1 cellular context compared by ENCODE assay signal in genomic region chr1:228405979-228406265, GRCh38.
A peak's percentile ranks its signal among the peaks of the same experiment; 100 is the strongest.
TF ChIP-seq lines count a peak whose summit lies in the region.

No MANE protein-coding gene starts in this region.

TF ChIP-seq in HepG2, 621 proteins besides CTCF, POLR2A, EP300 and RAD21:
- TF ChIP-seq ZBTB25 (CRISPR knock-in tag; IDR thresholded peaks at IDR 0.05), result no peak
- TF ChIP-seq NFYB (CRISPR knock-in tag; IDR thresholded peaks at IDR 0.05), result no peak
- no peak for TF ChIP-seq ZNF703 (CRISPR knock-in tag; IDR thresholded peaks at IDR 0.05; ENCODE audit: borderline replicate concordance)
- TF ChIP-seq NFE2 (CRISPR knock-in tag; IDR thresholded peaks at IDR 0.05), result no peak
- TF ChIP-seq, protein P1, sequence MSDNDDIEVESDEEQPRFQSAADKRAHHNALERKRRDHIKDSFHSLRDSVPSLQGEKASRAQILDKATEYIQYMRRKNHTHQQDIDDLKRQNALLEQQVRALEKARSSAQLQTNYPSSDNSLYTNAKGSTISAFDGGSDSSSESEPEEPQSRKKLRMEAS (IDR thresholded peaks at IDR 0.05), result peak; percentile 30; the same call in 1 of the 2 replicates
- 0 out of 2 replicates have a peak, but pooled peaks have one; percentile 55 for TF ChIP-seq ZC3H13 (CRISPR knock-in tag; IDR thresholded peaks at IDR 0.05)
- TF ChIP-seq LCORL (IDR thresholded peaks at IDR 0.05), result no peak
- no peak for TF ChIP-seq LCORL (CRISPR knock-in tag; IDR thresholded peaks at IDR 0.05)
- TF ChIP-seq ZNF253 (CRISPR knock-in tag; IDR thresholded peaks at IDR 0.05; ENCODE audit: borderline replicate concordance), result peak; percentile 57; the same call in 1 of the 2 replicates
- no peak for TF ChIP-seq ZBTB21 (CRISPR knock-in tag; IDR thresholded peaks at IDR 0.05)
- no peak for TF ChIP-seq ZKSCAN5 (CRISPR knock-in tag; IDR thresholded peaks at IDR 0.05)
- TF ChIP-seq, protein P2, sequence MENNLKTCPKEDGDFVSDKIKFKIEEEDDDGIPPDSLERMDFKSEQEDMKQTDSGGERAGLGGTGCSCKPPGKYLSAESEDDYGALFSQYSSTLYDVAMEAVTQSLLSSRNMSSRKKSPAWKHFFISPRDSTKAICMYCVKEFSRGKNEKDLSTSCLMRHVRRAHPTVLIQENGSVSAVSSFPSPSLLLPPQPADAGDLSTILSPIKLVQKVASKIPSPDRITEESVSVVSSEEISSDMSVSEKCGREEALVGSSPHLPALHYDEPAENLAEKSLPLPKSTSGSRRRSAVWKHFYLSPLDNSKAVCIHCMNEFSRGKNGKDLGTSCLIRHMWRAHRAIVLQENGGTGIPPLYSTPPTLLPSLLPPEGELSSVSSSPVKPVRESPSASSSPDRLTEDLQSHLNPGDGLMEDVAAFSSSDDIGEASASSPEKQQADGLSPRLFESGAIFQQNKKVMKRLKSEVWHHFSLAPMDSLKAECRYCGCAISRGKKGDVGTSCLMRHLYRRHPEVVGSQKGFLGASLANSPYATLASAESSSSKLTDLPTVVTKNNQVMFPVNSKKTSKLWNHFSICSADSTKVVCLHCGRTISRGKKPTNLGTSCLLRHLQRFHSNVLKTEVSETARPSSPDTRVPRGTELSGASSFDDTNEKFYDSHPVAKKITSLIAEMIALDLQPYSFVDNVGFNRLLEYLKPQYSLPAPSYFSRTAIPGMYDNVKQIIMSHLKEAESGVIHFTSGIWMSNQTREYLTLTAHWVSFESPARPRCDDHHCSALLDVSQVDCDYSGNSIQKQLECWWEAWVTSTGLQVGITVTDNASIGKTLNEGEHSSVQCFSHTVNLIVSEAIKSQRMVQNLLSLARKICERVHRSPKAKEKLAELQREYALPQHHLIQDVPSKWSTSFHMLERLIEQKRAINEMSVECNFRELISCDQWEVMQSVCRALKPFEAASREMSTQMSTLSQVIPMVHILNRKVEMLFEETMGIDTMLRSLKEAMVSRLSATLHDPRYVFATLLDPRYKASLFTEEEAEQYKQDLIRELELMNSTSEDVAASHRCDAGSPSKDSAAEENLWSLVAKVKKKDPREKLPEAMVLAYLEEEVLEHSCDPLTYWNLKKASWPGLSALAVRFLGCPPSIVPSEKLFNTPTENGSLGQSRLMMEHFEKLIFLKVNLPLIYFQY (CRISPR knock-in tag; IDR thresholded peaks at IDR 0.05; ENCODE audit: borderline replicate concordance), result no peak
- peak; percentile 96 for TF ChIP-seq ZNF263 (CRISPR knock-in tag; IDR thresholded peaks at IDR 0.05)
- TF ChIP-seq, protein P3, sequence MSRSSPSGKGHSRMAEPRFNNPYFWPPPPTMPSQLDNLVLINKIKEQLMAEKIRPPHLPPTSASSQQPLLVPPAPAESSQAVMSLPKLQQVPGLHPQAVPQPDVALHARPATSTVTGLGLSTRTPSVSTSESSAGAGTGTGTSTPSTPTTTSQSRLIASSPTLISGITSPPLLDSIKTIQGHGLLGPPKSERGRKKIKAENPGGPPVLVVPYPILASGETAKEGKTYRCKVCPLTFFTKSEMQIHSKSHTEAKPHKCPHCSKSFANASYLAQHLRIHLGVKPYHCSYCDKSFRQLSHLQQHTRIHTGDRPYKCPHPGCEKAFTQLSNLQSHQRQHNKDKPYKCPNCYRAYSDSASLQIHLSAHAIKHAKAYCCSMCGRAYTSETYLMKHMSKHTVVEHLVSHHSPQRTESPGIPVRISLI (CRISPR knock-in tag; IDR thresholded peaks at IDR 0.05; ENCODE audit: borderline replicate concordance), result no peak
- 0 out of 2 replicates have a peak, but pooled peaks have one; percentile 64 for TF ChIP-seq SMAD1 (CRISPR knock-in tag; IDR thresholded peaks at IDR 0.05; ENCODE audit: borderline replicate concordance, low read depth)
- no peak for TF ChIP-seq ZNF737 (CRISPR knock-in tag; IDR thresholded peaks at IDR 0.05; ENCODE audit: borderline replicate concordance)
